ENCODE assay signal across 9 cellular contexts in the genomic region with DNA sequence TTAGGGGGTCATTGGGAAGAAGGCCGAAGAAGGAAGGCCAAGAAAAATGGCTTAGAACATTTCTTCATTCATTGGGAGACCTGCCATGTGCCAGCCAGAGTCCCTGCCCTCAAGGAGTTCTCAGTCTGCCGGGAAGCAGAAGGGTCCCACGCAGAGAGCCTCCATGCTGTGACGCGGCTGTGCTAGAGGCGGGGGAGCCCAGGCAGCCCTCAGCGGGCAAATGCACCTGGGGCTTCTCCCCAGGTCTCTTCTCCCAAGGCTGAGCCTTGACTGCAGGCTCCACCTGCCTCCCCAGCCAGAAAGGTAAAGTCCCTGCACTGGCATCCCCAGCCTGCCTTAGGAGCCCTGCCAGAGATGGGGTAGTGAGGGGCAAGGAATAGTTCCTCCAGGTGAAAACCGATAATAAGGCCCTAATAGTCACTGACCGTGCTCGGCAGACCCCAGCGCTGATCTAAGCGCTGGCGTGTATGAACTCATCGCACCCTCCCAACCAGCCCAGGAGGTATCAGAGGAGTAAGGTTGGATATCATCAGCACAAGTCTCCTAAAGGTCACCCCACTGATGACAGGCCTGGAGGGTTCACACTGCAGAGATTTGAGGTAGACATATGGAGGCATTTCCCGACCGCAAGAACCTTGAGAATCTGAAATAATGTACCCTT. TPM values are rescaled to one million over a fixed set of nuclear protein-coding genes. Genes with fewer than 3 reads are reported as not detected.
A peak's percentile ranks its signal among the peaks of the same experiment; 100 is the strongest.
DNase-seq lines count a peak whose midpoint lies in the region; ATAC-seq and TF ChIP-seq lines count a peak whose summit lies in the region.
"Had no signal": no experiment of that assay in that cellular context is flagged by ENCODE, and none has a peak within 500 bp of the region (broad histone marks: within the 10 kb centered on the region; RNA-seq: fewer than 3 reads in every experiment).

No MANE protein-coding gene starts in this region.

- CTCF ChIA-PET in activated CD4-positive, alpha-beta T cell treated with anti-CD3 and anti-CD28 coated beads, Interleukin-2, amount 10 ng/mL, durations not matched to agents 7 days and 5 days (lab: Charles Lee): no interaction called here
- CTCF ChIA-PET in GM10248 (lab: Yijun Ruan, JAX): interaction anchor here (12.8 kb wide), 1 partner anchor 19 kb away, joined by 148 read pairs; no protein-coding TSS in a partner anchor

- H3K4me1 ChIP-seq in lung (ENCODE audit: control insufficient read depth in 2 of 2, insufficient read depth in 2 of 2, low read length in 2 of 2): peaks cover 0 to 9% of the 10 kb centered on the region in 2 donors
- peaks cover 0 to 22% (median 12%) of the 10 kb centered on the region in 4 donors for H3K4me1 ChIP-seq in tibial nerve

- DNase-seq in activated CD4-positive, alpha-beta T cell treated with anti-CD3 and anti-CD28 coated beads, Interleukin-2, amount 10 ng/mL, durations not matched to agents 7 days and 5 days: no peak
- no peak for DNase-seq in activated CD4-positive, alpha-beta T cell treated with anti-CD3 and anti-CD28 coated beads, Interleukin-2, amount 50 U/mL, for 1 hour
- DNase-seq in lung (ENCODE audit: low spot score) (no peak), tibial nerve (ENCODE audit: low spot score in 2 of 2) (no peak), UCSD-AML1 (lab: John Stamatoyannopoulos, UW; ENCODE audit: unreplicated experiment) (no peak), GM10248 (ENCODE audit: extremely low spot score) (no peak)

- H3K4me3 ChIP-seq in lung: peak overlapping the region; percentile 57
- peak overlapping the region; percentile 38 to 83 (median 72) for H3K4me3 ChIP-seq in tibial nerve

- peaks cover 27% of the 10 kb centered on the region for H3K27me3 Mint-ChIP-seq in activated CD4-positive, alpha-beta T cell treated with anti-CD3 and anti-CD28 coated beads, Interleukin-2, amount 10 ng/mL, durations not matched to agents 7 days and 5 days
- peaks cover 18% of the 10 kb centered on the region for H3K27me3 Mint-ChIP-seq in brain

- no peaks in the 10 kb centered on the region for H3K27me3 ChIP-seq in lung (ENCODE audit: control insufficient read depth, insufficient read depth)
- H3K27me3 ChIP-seq in tibial nerve: no peaks in the 10 kb centered on the region

- peak overlapping the region; percentile 77 for H3K4me3 Mint-ChIP-seq in activated CD4-positive, alpha-beta T cell treated with anti-CD3 and anti-CD28 coated beads, Interleukin-2, amount 10 ng/mL, durations not matched to agents 7 days and 5 days
- H3K4me3 Mint-ChIP-seq in brain: peak overlapping the region; percentile 90 to 95 (median 94)

- WGBS in lung, 2 donors: 57% methylated on average over 16 of the region's 16 CpGs
- 46 to 65% methylated on average over 14 to 16 of the region's 16 CpGs for whole genome bisulfite sequencing in tibial nerve, 2 donors

- H3K9me3 Mint-ChIP-seq in activated CD4-positive, alpha-beta T cell treated with anti-CD3 and anti-CD28 coated beads, Interleukin-2, amount 10 ng/mL, durations not matched to agents 7 days and 5 days: no peaks in the 10 kb centered on the region
- peaks cover 0 to 4% (median 0%) of the 10 kb centered on the region in 5 experiments for H3K9me3 Mint-ChIP-seq in brain

- peak overlapping the region; percentile 85 for H3K27ac Mint-ChIP-seq in activated CD4-positive, alpha-beta T cell treated with anti-CD3 and anti-CD28 coated beads, Interleukin-2, amount 10 ng/mL, durations not matched to agents 7 days and 5 days
- peak overlapping the region; percentile 92 to 99 (median 97) for H3K27ac Mint-ChIP-seq in brain

- ATAC-seq in lung (ENCODE audit: insufficient read depth, low FRiP score): no peak
- ATAC-seq in GM21529 (IDR thresholded peaks at IDR 0.05; ENCODE audit: unreplicated experiment): no peak

- H3K9me3 ChIP-seq in lung (ENCODE audit: control insufficient read depth in 2 of 2, insufficient read depth in 1 of 2, low read length in 1 of 2) (no peaks in the 10 kb centered on the region), tibial nerve (no peaks in the 10 kb centered on the region)

- H3K36me3 Mint-ChIP-seq in activated CD4-positive, alpha-beta T cell treated with anti-CD3 and anti-CD28 coated beads, Interleukin-2, amount 10 ng/mL, durations not matched to agents 7 days and 5 days (ENCODE audit: low read depth): no peaks in the 10 kb centered on the region
- no peaks in the 10 kb centered on the region for H3K36me3 Mint-ChIP-seq in brain

- POLR2A ChIA-PET in activated CD4-positive, alpha-beta T cell treated with anti-CD3 and anti-CD28 coated beads, Interleukin-2, amount 10 ng/mL, durations not matched to agents 7 days and 5 days (lab: Charles Lee): no interaction called here
- POLR2A ChIA-PET in GM10248 (lab: Yijun Ruan, JAX): no interaction called here

- H3K27ac ChIP-seq in lung (ENCODE audit: low read depth in 1 of 2, low read length in 1 of 2): peak overlapping the region; percentile 95 to 97
- H3K27ac ChIP-seq in tibial nerve: peak overlapping the region; percentile 75 to 92 (median 87)

- TF ChIP-seq EP300 in tibial nerve (IDR thresholded peaks at IDR 0.05): no peak

- H3K36me3 ChIP-seq in lung (ENCODE audit: control insufficient read depth in 2 of 2, insufficient read depth in 2 of 2, low read length in 2 of 2): no peaks in the 10 kb centered on the region
- H3K36me3 ChIP-seq in tibial nerve: no peaks in the 10 kb centered on the region

- peaks cover 24% of the 10 kb centered on the region for H3K4me1 Mint-ChIP-seq in activated CD4-positive, alpha-beta T cell treated with anti-CD3 and anti-CD28 coated beads, Interleukin-2, amount 10 ng/mL, durations not matched to agents 7 days and 5 days
- H3K4me1 Mint-ChIP-seq in brain: peaks cover 23% of the 10 kb centered on the region

- TF ChIP-seq CTCF in brain (conservative IDR thresholded peaks at IDR 0.05) (no peak), lung (IDR thresholded peaks at IDR 0.05; ENCODE audit: control extremely low read depth, extremely low read depth) (no peak), tibial nerve (IDR thresholded peaks at IDR 0.05) (no peak), GM10248 (IDR thresholded peaks at IDR 0.05; ENCODE audit: control extremely low read depth, extremely low read depth, low read depth, missing control alignments) (no peak)

- no peak for TF ChIP-seq POLR2A in tibial nerve (IDR thresholded peaks at IDR 0.05)

RNA-seq across cellular contexts. Expression of a gene that starts 6.0 kb away (rescaled TPM):
- total RNA-seq in activated CD4-positive, alpha-beta T cell treated with anti-CD3 and anti-CD28 coated beads, Interleukin-2, amount 10 ng/mL, durations not matched to agents 7 days and 5 days: under 1 TPM; 0.31 to 0.40 TPM
- polyA plus RNA-seq in brain (ENCODE audit: insufficient read depth, low read depth, low replicate concordance): 26.6 TPM
- total RNA-seq in lung: 10 to 100 TPM; 11.5 to 19.0 TPM
- 10 to 100 TPM in 1 of 2 donors, 1 to 10 TPM in 1; 8.5 to 10.9 TPM for polyA plus RNA-seq in lung
- 10 to 100 TPM; 10.7 to 19.2 (median 13.9) TPM for total RNA-seq in tibial nerve

RNA-seq across cellular contexts. Expression of a gene that starts 8.9 kb away (rescaled TPM):
- under 1 TPM; 0.44 to 0.82 TPM for total RNA-seq in activated CD4-positive, alpha-beta T cell treated with anti-CD3 and anti-CD28 coated beads, Interleukin-2, amount 10 ng/mL, durations not matched to agents 7 days and 5 days
- polyA plus RNA-seq in brain (ENCODE audit: insufficient read depth, low read depth, low replicate concordance) (93.8 TPM), lung (10 to 100 TPM; 15.2 to 23.7 TPM)
- total RNA-seq in lung (10 to 100 TPM; 34.8 to 42.1 TPM), tibial nerve (10 to 100 TPM in 1 of 4 donors, 1 to 10 TPM in 3; 5.7 to 11.6 (median 8.9) TPM)

RNA-seq across cellular contexts. Expression of a gene that starts 31.0 kb away (rescaled TPM):
- 10 to 100 TPM; 41.2 to 46.2 TPM for total RNA-seq in activated CD4-positive, alpha-beta T cell treated with anti-CD3 and anti-CD28 coated beads, Interleukin-2, amount 10 ng/mL, durations not matched to agents 7 days and 5 days
- polyA plus RNA-seq in brain (ENCODE audit: insufficient read depth, low read depth, low replicate concordance) (36.7 TPM), lung (10 to 100 TPM; 38.3 to 55.5 TPM)
- total RNA-seq in lung (10 to 100 TPM; 14.7 to 33.1 TPM), tibial nerve (10 to 100 TPM; 32.1 to 51.9 (median 46.0) TPM)

RNA-seq across cellular contexts. Expression of a gene that starts 45.8 kb away (rescaled TPM):
- total RNA-seq in activated CD4-positive, alpha-beta T cell treated with anti-CD3 and anti-CD28 coated beads, Interleukin-2, amount 10 ng/mL, durations not matched to agents 7 days and 5 days: not detected
- polyA plus RNA-seq in brain (ENCODE audit: insufficient read depth, low read depth, low replicate concordance): not detected
- not detected for total RNA-seq in lung
- not detected for polyA plus RNA-seq in lung
- total RNA-seq in tibial nerve: not detected
- total RNA-seq: lung microvascular endothelial cell had no signal

RNA-seq across cellular contexts. Expression of a gene that starts 57.4 kb away (rescaled TPM):
- total RNA-seq in activated CD4-positive, alpha-beta T cell treated with anti-CD3 and anti-CD28 coated beads, Interleukin-2, amount 10 ng/mL, durations not matched to agents 7 days and 5 days: not detected
- polyA plus RNA-seq in brain (ENCODE audit: insufficient read depth, low read depth, low replicate concordance) (not detected), lung (not detected)
- total RNA-seq in lung (not detected), tibial nerve (not detected)
- total RNA-seq: lung microvascular endothelial cell had no signal

Comparison
In these comparisons a context has a peak if more than half of its experiments do, and no peak if none do; other contexts are left out.
1. RNA of a gene that starts 6.0 kb away (total RNA-seq): 11.5 to 19.0 TPM in lung and 10.7 to 19.2 TPM in tibial nerve; 0.31 to 0.40 TPM in activated CD4-positive, alpha-beta T cell treated with anti-CD3 and anti-CD28 coated beads, Interleukin-2, amount 10 ng/mL, durations not matched to agents 7 days and 5 days; every median in the first group is over 4 times any median in the second.